ENCODE assay signal across 8 cellular contexts in genomic region chr14:93044116-93044515, GRCh38.
DNase-seq lines count a peak whose midpoint lies in the region; ATAC-seq and TF ChIP-seq lines count a peak whose summit lies in the region.

No MANE protein-coding gene starts in this region.

- peaks cover 3% of the 10 kb centered on the region for H3K36me3 Mint-ChIP-seq in activated naive CD8-positive, alpha-beta T cell
- H3K36me3 Mint-ChIP-seq in activated naive CD8-positive, alpha-beta T cell treated with anti-CD3 and anti-CD28 coated beads for 36 hours = peaks cover 9% of the 10 kb centered on the region
- no peaks in the 10 kb centered on the region for H3K36me3 Mint-ChIP-seq in natural killer cell

- H3K4me1 ChIP-seq in duodenal mucosa (ENCODE audit: control insufficient read depth in 1 of 2, insufficient read depth in 2 of 2, low read length in 2 of 2) = peaks cover 94 to 97% of the 10 kb centered on the region in 2 donors
- peaks cover 7 to 11% of the 10 kb centered on the region in 2 donors for H3K4me1 ChIP-seq in uterus

- no peak overlapping the region for H3K4me3 Mint-ChIP-seq in activated naive CD8-positive, alpha-beta T cell
- no peak overlapping the region for H3K4me3 Mint-ChIP-seq in activated naive CD8-positive, alpha-beta T cell treated with anti-CD3 and anti-CD28 coated beads for 36 hours
- peak overlapping the region; percentile 35 for H3K4me3 Mint-ChIP-seq in natural killer cell

- peak overlapping the region; percentile 40 to 62 for H3K9ac ChIP-seq in duodenal mucosa (ENCODE audit: low read depth in 1 of 2, low read length in 2 of 2)

- peak overlapping the region; percentile 16 for H3K27ac Mint-ChIP-seq in activated naive CD8-positive, alpha-beta T cell
- H3K27ac Mint-ChIP-seq in activated naive CD8-positive, alpha-beta T cell treated with anti-CD3 and anti-CD28 coated beads for 36 hours = no peak overlapping the region
- peak overlapping the region; percentile 62 for H3K27ac Mint-ChIP-seq in natural killer cell

- no peak for DNase-seq in activated naive CD8-positive, alpha-beta T cell treated with anti-CD3 and anti-CD28 coated beads for 36 hours
- DNase-seq in natural killer cell (no peak), uterus (no peak), NCI-H748 treated with DMSO at 0.1 percent for 48 hours (lab: John Stamatoyannopoulos, UW) (no peak), foreskin melanocyte (no peak), NCI-H2196 treated with DMSO at 0.1 percent for 48 hours (lab: John Stamatoyannopoulos, UW; ENCODE audit: unreplicated experiment) (no peak)

- H3K27me3 Mint-ChIP-seq in activated naive CD8-positive, alpha-beta T cell = no peaks in the 10 kb centered on the region
- no peaks in the 10 kb centered on the region for H3K27me3 Mint-ChIP-seq in activated naive CD8-positive, alpha-beta T cell treated with anti-CD3 and anti-CD28 coated beads for 36 hours
- H3K27me3 Mint-ChIP-seq in natural killer cell (ENCODE audit: low read depth in 2 of 2) = no peaks in the 10 kb centered on the region

- ATAC-seq in natural killer cell = no peak

- no peaks in the 10 kb centered on the region for H3K9me3 Mint-ChIP-seq in activated naive CD8-positive, alpha-beta T cell (ENCODE audit: low read depth)
- H3K9me3 Mint-ChIP-seq in activated naive CD8-positive, alpha-beta T cell treated with anti-CD3 and anti-CD28 coated beads for 36 hours = no peaks in the 10 kb centered on the region
- H3K9me3 Mint-ChIP-seq in natural killer cell = no peaks in the 10 kb centered on the region

- no peaks in the 10 kb centered on the region for H3K9me3 ChIP-seq in duodenal mucosa (ENCODE audit: control insufficient read depth in 1 of 2, low read length in 2 of 2)
- no peaks in the 10 kb centered on the region for H3K9me3 ChIP-seq in uterus

- TF ChIP-seq POLR2A in uterus (IDR thresholded peaks at IDR 0.05) = no peak

- intact Hi-C loops in natural killer cell (cut with micrococcal nuclease) (no loop called here), uterus (cut with DNase I; ENCODE audit: low total_unique reads) (no loop called here)

- H3K36me3 ChIP-seq in duodenal mucosa (ENCODE audit: control insufficient read depth in 1 of 2, insufficient read depth in 2 of 2, low read length in 2 of 2) (no peaks in the 10 kb centered on the region), uterus (no peaks in the 10 kb centered on the region)

- H3K4me3 ChIP-seq in duodenal mucosa (ENCODE audit: low read depth in 1 of 2, low read length in 2 of 2) (no peak overlapping the region), uterus (no peak overlapping the region)

- H3K27me3 ChIP-seq in duodenal mucosa (ENCODE audit: control insufficient read depth in 1 of 2, insufficient read depth in 2 of 2, low read length in 2 of 2) = no peaks in the 10 kb centered on the region
- no peaks in the 10 kb centered on the region for H3K27me3 ChIP-seq in uterus

- H3K27ac ChIP-seq in duodenal mucosa (ENCODE audit: low read depth, low read length) (peak overlapping the region; percentile 91), uterus (peak overlapping the region; percentile 12 to 47)

- TF ChIP-seq CTCF in natural killer cell (IDR thresholded peaks at IDR 0.05) (no peak), uterus (IDR thresholded peaks at IDR 0.05) (no peak)

- peaks cover 64% of the 10 kb centered on the region for H3K4me1 Mint-ChIP-seq in activated naive CD8-positive, alpha-beta T cell (ENCODE audit: low read depth)
- H3K4me1 Mint-ChIP-seq in activated naive CD8-positive, alpha-beta T cell treated with anti-CD3 and anti-CD28 coated beads for 36 hours = peaks cover 60% of the 10 kb centered on the region
- peaks cover 74 to 81% of the 10 kb centered on the region in 2 donors for H3K4me1 Mint-ChIP-seq in natural killer cell
